ENCODE assay signal across 8 cellular contexts in genomic region chr11:84780689-84781293, GRCh38.
DNase-seq lines count a peak whose midpoint lies in the region; ATAC-seq and TF ChIP-seq lines count a peak whose summit lies in the region.

No MANE protein-coding gene starts in this region.

- no CpG with 5 or more reads among the region's 3 CpGs for WGBS in IMR-90 (ENCODE audit: extremely low coverage in 2 of 2, insufficient read length in 1 of 2), 2 experiments

- no peak overlapping the region for H2AK9ac ChIP-seq in IMR-90 (replicated peaks; ENCODE audit: low read depth, low read length, poor library complexity)

- peak; percentile 53 for TF ChIP-seq RAD21 in IMR-90 (IDR thresholded peaks at IDR 0.05; ENCODE audit: low read length)

- no peak overlapping the region for H2BK15ac ChIP-seq in IMR-90 (ENCODE audit: low read depth, low read length)

- POLR2A ChIA-PET in IMR-90 (lab: Charles Lee; ENCODE audit: unreplicated experiment), result no interaction called here

- H3K4me3 ChIP-seq in IMR-90 (ENCODE audit: insufficient read depth, low read depth, low read length), result no peak overlapping the region

- no peak overlapping the region for H3K23ac ChIP-seq in IMR-90 (ENCODE audit: low read depth, low read length)

- H3K4ac ChIP-seq in IMR-90 (ENCODE audit: low read depth, low read length), result no peak overlapping the region

- H3K36me3 ChIP-seq in IMR-90 (ENCODE audit: control insufficient read depth, insufficient read depth, low read length), result no peaks in the 10 kb centered on the region

- in situ Hi-C loops in G401 (cut with HindIII; ENCODE audit: low sequenced_read_pairs) (no loop called here), IMR-90 (cut with MboI; ENCODE audit: low sequenced_read_pairs) (loop anchor here (10.0 kb wide), 1 partner anchor 804 kb away; no protein-coding TSS in a partner anchor)

- no peak for TF ChIP-seq POLR2A in IMR-90 (IDR thresholded peaks at IDR 0.05; ENCODE audit: low read depth, low read length)

- dilution Hi-C loops in IMR-90 (cut with HindIII; ENCODE audit: low sequenced_read_pairs, unreplicated experiment), result no loop called here

- no peaks in the 10 kb centered on the region for H3K9me1 ChIP-seq in IMR-90 (ENCODE audit: insufficient read depth, low read length)

- ATAC-seq in IMR-90 (ENCODE audit: low read depth) (no peak), HG02973 (IDR thresholded peaks at IDR 0.05; ENCODE audit: unreplicated experiment) (no peak), omental fat pad (ENCODE audit: low FRiP score) (no peak), GM21367 (IDR thresholded peaks at IDR 0.05; ENCODE audit: unreplicated experiment) (no peak)

- no peak overlapping the region for H3K18ac ChIP-seq in IMR-90 (ENCODE audit: low read depth, low read length)

- no peaks in the 10 kb centered on the region for H3K9me3 ChIP-seq in IMR-90 (ENCODE audit: control insufficient read depth, insufficient read depth, low read length)

- H4K5ac ChIP-seq in IMR-90 (ENCODE audit: low read depth, low read length), result no peak overlapping the region

- H2BK120ac ChIP-seq in IMR-90 (ENCODE audit: low read depth, low read length), result no peak overlapping the region

- H4K91ac ChIP-seq in IMR-90 (ENCODE audit: insufficient read depth, low read depth, low read length), result no peak overlapping the region

- H3K27me3 ChIP-seq in IMR-90 (ENCODE audit: control insufficient read depth, insufficient read depth, low read length), result no peaks in the 10 kb centered on the region

- DNase-seq in G401 (ENCODE audit: low spot score) (peak; percentile 55), IMR-90 (peak; percentile 15), SKM-1 (lab: John Stamatoyannopoulos, UW; ENCODE audit: unreplicated experiment) (peak; percentile 19), inferior parietal cortex (ENCODE audit: extremely low spot score) (peak; percentile 49), omental fat pad (ENCODE audit: low spot score) (no peak)
- no peak for DNase-seq in activated naive CD4-positive, alpha-beta T cell treated with anti-CD3 and anti-CD28 coated beads, Interleukin-2, amount 50 U/mL, for 16 hours

- H2BK20ac ChIP-seq in IMR-90 (ENCODE audit: low read depth, low read length), result no peak overlapping the region

- no peak overlapping the region for H2BK5ac ChIP-seq in IMR-90 (ENCODE audit: low read depth, low read length, poor library complexity, severe bottlenecking)

- H3K9ac ChIP-seq in IMR-90 (ENCODE audit: low read depth, low read length), result no peak overlapping the region

- no peaks in the 10 kb centered on the region for H3K79me1 ChIP-seq in IMR-90 (ENCODE audit: low read depth in 1 of 2, low read length in 2 of 2)

- intact Hi-C loops in IMR-90 (cut with micrococcal nuclease), result loop anchor here (5.0 to 10.0 kb wide), 2 partner anchors 812 to 1494 kb away; no protein-coding TSS in a partner anchor

- H3K56ac ChIP-seq in IMR-90 (ENCODE audit: extremely low read depth, insufficient read depth, low read length), result no peak overlapping the region

- TF ChIP-seq CTCF in IMR-90 (conservative IDR thresholded peaks at IDR 0.05; ENCODE audit: low read depth, low read length) (peak; percentile 50), omental fat pad (IDR thresholded peaks at IDR 0.05) (no peak)

- H3K27ac ChIP-seq in IMR-90 (ENCODE audit: insufficient read depth, low read length), result no peak overlapping the region

- H2AFZ ChIP-seq in IMR-90 (replicated peaks; ENCODE audit: low read length, poor library complexity), result no peak overlapping the region

- H4K8ac ChIP-seq in IMR-90 (ENCODE audit: low read depth in 2 of 2, low read length in 2 of 2), result no peak overlapping the region

- CTCF ChIA-PET in IMR-90 (lab: Yijun Ruan, JAX), result interaction anchor here (0.6 to 1.1 kb wide), 5 partner anchors 9 to 809 kb away, joined by 3 to 5 read pairs (median 4); no protein-coding TSS in a partner anchor

- no peaks in the 10 kb centered on the region for H4K20me1 ChIP-seq in IMR-90 (ENCODE audit: insufficient read depth, low read length)

- H3K4me2 ChIP-seq in IMR-90 (ENCODE audit: low read depth, low read length), result no peak overlapping the region

- H3K14ac ChIP-seq in IMR-90 (replicated peaks; ENCODE audit: low read depth, low read length), result no peak overlapping the region

- H3K4me1 ChIP-seq in IMR-90 (ENCODE audit: control insufficient read depth, insufficient read depth, low read length), result no peaks in the 10 kb centered on the region

- no TSS peak for BruUV-seq in IMR-90 (replicated peaks; lab: Mats Ljungman, UMichigan)

- H2AK5ac ChIP-seq in IMR-90 (ENCODE audit: low read depth, low read length), result no peak overlapping the region

TF ChIP-seq in IMR-90, 13 proteins besides CTCF, POLR2A, EP300 and RAD21:
- TF ChIP-seq NFE2L2 (IDR thresholded peaks at IDR 0.05; ENCODE audit: low read depth, low read length) (no peak), USF2 (IDR thresholded peaks at IDR 0.05; ENCODE audit: low read depth, low read length) (no peak), SMC3 (IDR thresholded peaks at IDR 0.05; ENCODE audit: low read depth, low read length) (peak; percentile 50), CHD1 (IDR thresholded peaks at IDR 0.05; ENCODE audit: low read depth, low read length) (no peak)

Comparison
In these comparisons a context has a peak if more than half of its experiments do, and no peak if none do; other contexts are left out.
1. DNase-seq: peak in G401 (single experiment), IMR-90 (single experiment), SKM-1 (single experiment) and inferior parietal cortex (single experiment); none in omental fat pad (single experiment) and activated naive CD4-positive, alpha-beta T cell treated with anti-CD3 and anti-CD28 coated beads, Interleukin-2, amount 50 U/mL, for 16 hours (single experiment).